Comparison of ENCODE assay signal across 2 cellular contexts in genomic region chr6:2739335-2739734, GRCh38.
TF ChIP-seq lines count a peak whose summit lies in the region.

No MANE protein-coding gene starts in this region.

TF ChIP-seq in IMR-90, 13 proteins besides CTCF, POLR2A, EP300 and RAD21:
- 0 out of 2 replicates have a peak, but pooled peaks have one; percentile 4 for TF ChIP-seq BHLHE40 (IDR thresholded peaks at IDR 0.05; ENCODE audit: low read depth, low read length)
- no peak for TF ChIP-seq MAZ (IDR thresholded peaks at IDR 0.05; ENCODE audit: borderline replicate concordance, low read depth, low read length)
- peak; percentile 70 for TF ChIP-seq FOS (IDR thresholded peaks at IDR 0.05; ENCODE audit: low read depth, low read length)

TF ChIP-seq in K562, 482 proteins besides CTCF, POLR2A, EP300 and RAD21:
- 0 out of 4 replicates have a peak, but pooled peaks of 1 of the 2 experiments have one; percentile 4 for TF ChIP-seq SIX5 (IDR thresholded peaks at IDR 0.05; ENCODE audit: borderline replicate concordance in 1 of 2, insufficient read depth in 1 of 2, low read depth in 1 of 2, low read length in 2 of 2)
- TF ChIP-seq ZNF707 (CRISPR knock-in tag; conservative IDR thresholded peaks at IDR 0.05): no peak
- no peak for TF ChIP-seq HDAC8 (tag; IDR thresholded peaks at IDR 0.05)
- TF ChIP-seq, protein P1, sequence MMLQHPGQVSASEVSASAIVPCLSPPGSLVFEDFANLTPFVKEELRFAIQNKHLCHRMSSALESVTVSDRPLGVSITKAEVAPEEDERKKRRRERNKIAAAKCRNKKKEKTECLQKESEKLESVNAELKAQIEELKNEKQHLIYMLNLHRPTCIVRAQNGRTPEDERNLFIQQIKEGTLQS (IDR thresholded peaks at IDR 0.05): peak; percentile 60
- TF ChIP-seq, protein P1 (CRISPR knock-in tag; conservative IDR thresholded peaks at IDR 0.05): no peak
- TF ChIP-seq, protein P2, sequence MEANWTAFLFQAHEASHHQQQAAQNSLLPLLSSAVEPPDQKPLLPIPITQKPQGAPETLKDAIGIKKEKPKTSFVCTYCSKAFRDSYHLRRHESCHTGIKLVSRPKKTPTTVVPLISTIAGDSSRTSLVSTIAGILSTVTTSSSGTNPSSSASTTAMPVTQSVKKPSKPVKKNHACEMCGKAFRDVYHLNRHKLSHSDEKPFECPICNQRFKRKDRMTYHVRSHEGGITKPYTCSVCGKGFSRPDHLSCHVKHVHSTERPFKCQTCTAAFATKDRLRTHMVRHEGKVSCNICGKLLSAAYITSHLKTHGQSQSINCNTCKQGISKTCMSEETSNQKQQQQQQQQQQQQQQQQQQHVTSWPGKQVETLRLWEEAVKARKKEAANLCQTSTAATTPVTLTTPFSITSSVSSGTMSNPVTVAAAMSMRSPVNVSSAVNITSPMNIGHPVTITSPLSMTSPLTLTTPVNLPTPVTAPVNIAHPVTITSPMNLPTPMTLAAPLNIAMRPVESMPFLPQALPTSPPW (CRISPR knock-in tag; IDR thresholded peaks at IDR 0.05): peak; percentile 21; the same call in 1 of the 2 replicates
- no peak for TF ChIP-seq ILK (tag; IDR thresholded peaks at IDR 0.05; ENCODE audit: borderline replicate concordance, low read depth)
- peak; percentile 54; the same call in 1 of the 2 replicates for TF ChIP-seq JUND (IDR thresholded peaks at IDR 0.05; ENCODE audit: borderline replicate concordance, low read depth, low read length)
- 0 out of 3 replicates have a peak, but pooled peaks have one; percentile 42 for TF ChIP-seq JUND (tag; IDR thresholded peaks at IDR 0.05; ENCODE audit: borderline replicate concordance, low read depth, low read length)
- TF ChIP-seq RFX1 (IDR thresholded peaks at IDR 0.05): peak; percentile 87
- 0 out of 2 replicates have a peak, but pooled peaks have one; percentile 56 for TF ChIP-seq BMI1 (IDR thresholded peaks at IDR 0.05; ENCODE audit: low read length)
- TF ChIP-seq, protein P3, sequence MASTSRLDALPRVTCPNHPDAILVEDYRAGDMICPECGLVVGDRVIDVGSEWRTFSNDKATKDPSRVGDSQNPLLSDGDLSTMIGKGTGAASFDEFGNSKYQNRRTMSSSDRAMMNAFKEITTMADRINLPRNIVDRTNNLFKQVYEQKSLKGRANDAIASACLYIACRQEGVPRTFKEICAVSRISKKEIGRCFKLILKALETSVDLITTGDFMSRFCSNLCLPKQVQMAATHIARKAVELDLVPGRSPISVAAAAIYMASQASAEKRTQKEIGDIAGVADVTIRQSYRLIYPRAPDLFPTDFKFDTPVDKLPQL (IDR thresholded peaks at IDR 0.05; ENCODE audit: extremely low read depth, insufficient read length): no peak
- no peak for TF ChIP-seq CEBPB (tag; IDR thresholded peaks at IDR 0.05)
- peak in 1 of 3 experiments; percentile 29 for TF ChIP-seq YY1 (IDR thresholded peaks at IDR 0.05; ENCODE audit: borderline replicate concordance in 1 of 3, control insufficient read depth in 1 of 3, extremely low read depth in 1 of 3, insufficient read depth in 3 of 3, insufficient read length in 1 of 3, insufficient replicate concordance in 2 of 3, low read depth in 1 of 3, low read length in 2 of 3)
- peak; percentile 46; the same call in 1 of the 2 replicates for TF ChIP-seq FOSL1 (tag; conservative IDR thresholded peaks at IDR 0.05)
- peak in 1 of 2 experiments; percentile 54; a peak in 1 of 4 replicates for TF ChIP-seq CSDE1 (IDR thresholded peaks at IDR 0.05)
- TF ChIP-seq MIER1 (IDR thresholded peaks at IDR 0.05; ENCODE audit: low read depth): no peak
- TF ChIP-seq MYNN (IDR thresholded peaks at IDR 0.05): peak; percentile 99
- TF ChIP-seq MYNN (CRISPR knock-in tag; IDR thresholded peaks at IDR 0.05): 0 out of 2 replicates have a peak, but pooled peaks have one; percentile 70
- peak; percentile 93 for TF ChIP-seq MXI1 (IDR thresholded peaks at IDR 0.05; ENCODE audit: low read depth, low read length)
- TF ChIP-seq MLLT1 (IDR thresholded peaks at IDR 0.05): no peak
